In genomic region chr2:17035010-17035409, GRCh38 we compare ENCODE assay signal across 22 cellular contexts.
"Had no signal": no experiment of that assay in that cellular context is flagged by ENCODE, and none has a peak within 500 bp of the region (broad histone marks: within the 10 kb centered on the region; RNA-seq: fewer than 3 reads in every experiment).

No MANE protein-coding gene starts in this region.

- H3K4me1 ChIP-seq: foreskin keratinocyte, parathyroid adenoma, tibial artery, uterus had no signal

- FAIRE-seq: TTC549 had no signal

- H2AFZ ChIP-seq: parathyroid adenoma had no signal

- H3K9ac ChIP-seq: parathyroid adenoma had no signal

- H3K27me3 ChIP-seq: foreskin keratinocyte, tibial artery, uterus had no signal

- ATAC-seq: activated CD8-positive, alpha-beta T cell treated with anti-CD3 and anti-CD28 coated beads, Interleukin-2, amount 10 ng/mL, durations not matched to agents 7 days and 5 days; activated T-cell treated with anti-CD3 and anti-CD28 coated beads, Interleukin-2, amount 50 U/mL, for 72 hours; foreskin keratinocyte; left cardiac atrium; naive thymus-derived CD4-positive, alpha-beta T cell; stimulated activated naive B cell treated with anti-CD40 and anti-IgM and Interleukin-4, amounts not matched to agents 10 μg/mL and 1 μg/mL and 100 μg/mL, for 72 hours had no signal

- H3K9me3 ChIP-seq: tibial artery, uterus had no signal

- H3K27ac ChIP-seq: foreskin keratinocyte, parathyroid adenoma, skin epidermis, tibial artery, uterus had no signal

- H3K36me3 ChIP-seq: tibial artery, uterus had no signal

- H3K79me2 ChIP-seq: parathyroid adenoma had no signal

- H3K4me3 ChIP-seq: lung, skin epidermis, tibial artery, uterus had no signal

- DNase-seq: activated CD4-positive, alpha-beta T cell treated with anti-CD3 and anti-CD28 coated beads, Interleukin-2, amount 10 ng/mL, durations not matched to agents 24 days and 14 days; activated CD4-positive, CD25-positive, alpha-beta regulatory T cell; activated CD8-positive, alpha-beta memory T cell treated with anti-CD3 and anti-CD28 coated beads, Interleukin-2, amount 50 U/mL, for 4 hours; activated CD8-positive, alpha-beta T cell treated with anti-CD3 and anti-CD28 coated beads, Interleukin-2, amount 10 ng/mL, durations not matched to agents 7 days and 5 days; activated gamma-delta T cell; activated T-cell treated with anti-CD3 and anti-CD28 coated beads, Interleukin-2, amount 50 U/mL, for 72 hours; amygdala; glutamatergic neuron; left cardiac atrium; naive thymus-derived CD4-positive, alpha-beta T cell; retina; stimulated activated CD4-positive, alpha-beta T cell treated with anti-CD3 and anti-CD28 coated beads, Interleukin-15, amount 100 ng/mL, for 24 hours; stimulated activated CD4-positive, alpha-beta T cell treated with anti-CD3 and anti-CD28 coated beads, Interleukin-4, amount 100 ng/mL, for 1 hour; stimulated activated naive B cell treated with anti-CD40 and anti-IgM and Interleukin-4, amounts not matched to agents 10 μg/mL and 1 μg/mL and 100 μg/mL, for 72 hours; SW 1271; tibial artery; uterus had no signal
